Comparison of ENCODE assay signal across 1 cellular context in genomic region chr1:2476066-2476999, GRCh38.
TF ChIP-seq lines count a peak whose summit lies in the region.

TSS of gene PLCH2 (plus strand) at chr1:2476289. CDS start at chr1:2476589, 300 bp downstream.

TF ChIP-seq in liver, 16 proteins besides CTCF, POLR2A, EP300 and RAD21 (continued from another document):
- no peak for TF ChIP-seq SP1 (IDR thresholded peaks at IDR 0.05)
